In genomic region chrX:148662014-148662413, GRCh38 we compare ENCODE assay signal across 28 cellular contexts.
"Had no signal": no experiment of that assay in that cellular context is flagged by ENCODE, and none has a peak within 500 bp of the region (broad histone marks: within the 10 kb centered on the region; RNA-seq: fewer than 3 reads in every experiment).

No MANE protein-coding gene starts in this region.

- H3K4me3 Mint-ChIP-seq: dendritic cell treated with granulocyte-macrophage colony-stimulating factor and Interleukin-4, amounts not matched to agents 40 ng/mL and 50 ng/mL, for 4 days; effector memory CD8-positive, alpha-beta T cell; endodermal cell; mesothelial cell of epicardium; naive B cell had no signal

- ATAC-seq: effector memory CD8-positive, alpha-beta T cell; esophagus mucosa; gastrocnemius medialis; heart right ventricle; left cardiac atrium; left lung; left ventricle myocardium superior; lower lobe of right lung; mucosa of descending colon had no signal

- H3K4me1 Mint-ChIP-seq: endodermal cell, mesothelial cell of epicardium had no signal

- H3K4me1 ChIP-seq: esophagus squamous epithelium, gastrocnemius medialis, heart right ventricle, left lung, lower lobe of right lung had no signal

- H3K36me3 ChIP-seq: esophagus squamous epithelium, gastrocnemius medialis, heart right ventricle, left lung, lower lobe of right lung had no signal

- H3K9me3 ChIP-seq: esophagus squamous epithelium, gastrocnemius medialis, left lung, lower lobe of right lung, mucosa of descending colon had no signal

- FAIRE-seq: colon, endometrium, islet of Langerhans, keratinocyte had no signal

- H3K4me3 ChIP-seq: esophagus squamous epithelium, gastrocnemius medialis, heart right ventricle, left lung, lower lobe of right lung, mucosa of descending colon had no signal

- H3K36me3 Mint-ChIP-seq: mesothelial cell of epicardium had no signal

- H3K27ac ChIP-seq: epithelial cell of prostate, esophagus squamous epithelium, gastrocnemius medialis, heart right ventricle, left lung, lower lobe of right lung had no signal

- H3K27me3 ChIP-seq: esophagus squamous epithelium, gastrocnemius medialis, heart right ventricle, left lung had no signal

- DNase-seq: cortex of kidney; effector CD8-positive, alpha-beta T cell; effector memory CD8-positive, alpha-beta T cell; endodermal cell; erythroblast; esophagus squamous epithelium; foreskin fibroblast; foreskin melanocyte; gastrocnemius medialis; glutamatergic neuron; head of caudate nucleus; heart right ventricle; hippocampal formation; left cardiac atrium; left lung; left ventricle myocardium superior; lower lobe of right lung; mesenchymal stem cell; mucosa of descending colon; naive B cell had no signal

- H3K27ac Mint-ChIP-seq: dendritic cell treated with granulocyte-macrophage colony-stimulating factor and Interleukin-4, amounts not matched to agents 40 ng/mL and 50 ng/mL, for 4 days; effector memory CD8-positive, alpha-beta T cell; endodermal cell; mesothelial cell of epicardium; naive B cell had no signal

- H3K9me3 Mint-ChIP-seq: effector memory CD8-positive, alpha-beta T cell had no signal

- H3K27me3 Mint-ChIP-seq: dendritic cell treated with granulocyte-macrophage colony-stimulating factor and Interleukin-4, amounts not matched to agents 40 ng/mL and 50 ng/mL, for 4 days; effector memory CD8-positive, alpha-beta T cell; naive B cell had no signal
